Comparison of ENCODE assay signal across 9 cellular contexts in genomic region chr7:4612939-4613841, GRCh38.
A peak's percentile ranks its signal among the peaks of the same experiment; 100 is the strongest.
DNase-seq lines count a peak whose midpoint lies in the region; ATAC-seq and TF ChIP-seq lines count a peak whose summit lies in the region.
"Had no signal": no experiment of that assay in that cellular context is flagged by ENCODE, and none has a peak within 500 bp of the region (broad histone marks: within the 10 kb centered on the region; RNA-seq: fewer than 3 reads in every experiment).

No MANE protein-coding gene starts in this region.

- no peaks in the 10 kb centered on the region for H3K36me3 ChIP-seq in SK-N-SH (replicated peaks in 1 of 2; ENCODE audit: control insufficient read depth in 1 of 2, insufficient read depth in 2 of 2, low read length in 1 of 2)

- H3K4me3 ChIP-seq in SK-N-SH (ENCODE audit: low read depth in 2 of 2, low read length in 1 of 2) = no peak overlapping the region
- H3K4me3 ChIP-seq: A549 had no signal

- DNase-seq in SK-N-SH = peak; percentile 22
- DNase-seq in astrocyte of the hippocampus (ENCODE audit: low read depth, low spot score) = peak; percentile 35
- peak; percentile 29 for DNase-seq in kidney glomerular epithelial cell (lab: John Stamatoyannopoulos, UW)
- DNase-seq in stromal cell of bone marrow (ENCODE audit: low read depth) = peak; percentile 14
- DNase-seq in NCI-H82 treated with DMSO at 0.1 percent for 48 hours (lab: John Stamatoyannopoulos, UW; ENCODE audit: unreplicated experiment) = no peak

- H3F3A ChIP-seq in SK-N-SH (replicated peaks; ENCODE audit: insufficient read depth) = no peaks in the 10 kb centered on the region

- H3K27ac ChIP-seq in SK-N-SH (ENCODE audit: low read depth in 2 of 2, low read length in 1 of 2) = no peak overlapping the region

- H3K4me1 ChIP-seq in SK-N-SH (ENCODE audit: control insufficient read depth in 1 of 2, insufficient read depth in 2 of 2, low read depth in 1 of 2, low read length in 1 of 2) = no peaks in the 10 kb centered on the region
- H3K4me1 ChIP-seq: A549 had no signal

- no peaks in the 10 kb centered on the region for H3K9me3 ChIP-seq in SK-N-SH
- H3K9me3 ChIP-seq: A549 had no signal

- no peak for TF ChIP-seq CTCF in SK-N-SH (IDR thresholded peaks at IDR 0.05)

- POLR2A ChIA-PET in SK-N-SH (lab: Yijun Ruan, JAX) = no interaction called here

- no peak for ATAC-seq in SK-N-SH treated with all-trans-retinoic acid at 6 μM for 48 hours
- ATAC-seq in HG03469 (IDR thresholded peaks at IDR 0.05; ENCODE audit: unreplicated experiment) = no peak
- no peak for ATAC-seq in HG02798 (IDR thresholded peaks at IDR 0.05; ENCODE audit: poor library complexity, unreplicated experiment)
- ATAC-seq: A549 had no signal

- no peaks in the 10 kb centered on the region for H3K27me3 ChIP-seq in SK-N-SH (ENCODE audit: insufficient read depth)

- H2AFZ ChIP-seq in SK-N-SH (ENCODE audit: low read depth) = no peak overlapping the region

- CTCF ChIA-PET in SK-N-SH (lab: Yijun Ruan, JAX) = interaction anchor here (1.7 kb wide), 2 partner anchors 141 to 217 kb away, joined by 5 to 10 read pairs; no protein-coding TSS in a partner anchor

- TF ChIP-seq EP300 in SK-N-SH (IDR thresholded peaks at IDR 0.05; ENCODE audit: borderline replicate concordance in 1 of 2, low read depth in 1 of 2, low read length in 1 of 2) = no peak

- H4K20me1 ChIP-seq in SK-N-SH (ENCODE audit: insufficient read depth) = no peaks in the 10 kb centered on the region

- H3K4me2 ChIP-seq in SK-N-SH = no peak overlapping the region
- H3K4me2 ChIP-seq: A549 had no signal

- TF ChIP-seq RAD21 in SK-N-SH (IDR thresholded peaks at IDR 0.05; ENCODE audit: low read length) = no peak

- H3K9ac ChIP-seq in SK-N-SH = no peak overlapping the region

- H3K9me2 ChIP-seq in SK-N-SH = no peaks in the 10 kb centered on the region

- WGBS in SK-N-SH (ENCODE audit: low lambda C conversion rate) = 70% methylated on average over 25 of the region's 25 CpGs

- no peaks in the 10 kb centered on the region for H3K79me2 ChIP-seq in SK-N-SH (ENCODE audit: insufficient read depth)

TF ChIP-seq in SK-N-SH, 30 proteins besides CTCF, POLR2A, EP300 and RAD21 (continues in another document):
- TF ChIP-seq REST (IDR thresholded peaks at IDR 0.05; ENCODE audit: low read depth, low read length) = no peak
- no peak for TF ChIP-seq RXRA (IDR thresholded peaks at IDR 0.05; ENCODE audit: borderline replicate concordance, low read depth)
- no peak for TF ChIP-seq ZBTB33 (IDR thresholded peaks at IDR 0.05; ENCODE audit: borderline replicate concordance, low read depth)
- TF ChIP-seq CHD2 (IDR thresholded peaks at IDR 0.05; ENCODE audit: low read length, partially characterized antibody) = no peak
- TF ChIP-seq FOSL2 (IDR thresholded peaks at IDR 0.05; ENCODE audit: borderline replicate concordance, low read depth) = no peak
- TF ChIP-seq TAF1 (IDR thresholded peaks at IDR 0.05; ENCODE audit: borderline replicate concordance, low read depth, low read length) = no peak
- no peak for TF ChIP-seq GABPA (IDR thresholded peaks at IDR 0.05; ENCODE audit: low read depth)
- no peak for TF ChIP-seq RCOR1 (IDR thresholded peaks at IDR 0.05; ENCODE audit: low read length)

TF ChIP-seq in SK-N-SH treated with all-trans-retinoic acid at 6 μM for 48 hours, 23 proteins besides CTCF, POLR2A, EP300 and RAD21:
- no peak for TF ChIP-seq ZFP30 (CRISPR knock-in tag; IDR thresholded peaks at IDR 0.05)
- TF ChIP-seq CSDC2 (CRISPR knock-in tag; IDR thresholded peaks at IDR 0.05) = no peak
- TF ChIP-seq ZNF8 (CRISPR knock-in tag; IDR thresholded peaks at IDR 0.05) = no peak
- TF ChIP-seq CSRNP3 (CRISPR knock-in tag; IDR thresholded peaks at IDR 0.05) = no peak
- TF ChIP-seq POU6F1 (CRISPR knock-in tag; IDR thresholded peaks at IDR 0.05; ENCODE audit: borderline replicate concordance, low read depth) = no peak
- TF ChIP-seq TSHZ2 (CRISPR knock-in tag; IDR thresholded peaks at IDR 0.05) = no peak
- no peak for TF ChIP-seq OSR1 (CRISPR knock-in tag; IDR thresholded peaks at IDR 0.05)
- no peak for TF ChIP-seq GLIS3 (CRISPR knock-in tag; IDR thresholded peaks at IDR 0.05)
- no peak for TF ChIP-seq SNAI2 (CRISPR knock-in tag; IDR thresholded peaks at IDR 0.05)
- no peak for TF ChIP-seq TOX (CRISPR knock-in tag; IDR thresholded peaks at IDR 0.05; ENCODE audit: borderline replicate concordance)
- no peak for TF ChIP-seq ZNF70 (CRISPR knock-in tag; IDR thresholded peaks at IDR 0.05)
- TF ChIP-seq ESRRG (CRISPR knock-in tag; IDR thresholded peaks at IDR 0.05) = no peak
- no peak for TF ChIP-seq PPARA (CRISPR knock-in tag; IDR thresholded peaks at IDR 0.05; ENCODE audit: borderline replicate concordance)
- TF ChIP-seq ZC3H10 (CRISPR knock-in tag; IDR thresholded peaks at IDR 0.05) = no peak
